Comparison of ENCODE assay signal across 22 cellular contexts in the genomic region with DNA sequence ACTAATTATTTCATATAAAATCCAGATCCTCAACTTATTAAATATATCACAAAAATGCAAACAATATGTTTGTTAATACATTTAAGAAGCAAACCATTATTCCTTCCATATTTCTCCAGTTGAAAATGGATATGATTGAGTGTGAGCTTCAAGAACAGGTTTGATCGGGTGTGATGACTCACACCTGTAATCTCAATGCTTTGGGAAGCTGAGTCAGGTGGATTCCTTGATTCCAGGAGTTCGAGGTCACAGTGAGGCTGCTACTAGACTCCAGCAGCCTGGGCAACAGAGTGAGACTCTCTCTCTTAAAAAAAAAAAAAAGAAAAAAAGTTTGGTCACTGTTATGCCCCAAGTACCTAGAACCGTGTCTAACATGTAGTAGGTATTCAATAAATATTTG.
"Had no signal": no experiment of that assay in that cellular context is flagged by ENCODE, and none has a peak within 500 bp of the region (broad histone marks: within the 10 kb centered on the region; RNA-seq: fewer than 3 reads in every experiment).

No MANE protein-coding gene starts in this region.

- H3K4me3 ChIP-seq: adrenal gland, colonic mucosa, left lung, tibial nerve, vagina had no signal

- H3K27me3 ChIP-seq: adrenal gland, colonic mucosa, left lung, tibial nerve, vagina had no signal

- H3K4me1 ChIP-seq: adrenal gland, colonic mucosa, left lung, tibial nerve, vagina had no signal

- H3K9me3 ChIP-seq: adrenal gland, colonic mucosa, left lung, tibial nerve, vagina had no signal

- ATAC-seq: activated CD4-positive, alpha-beta T cell treated with anti-CD3 and anti-CD28 coated beads for 36 hours; activated naive CD4-positive, alpha-beta T cell treated with anti-CD3 and anti-CD28 coated beads, Interleukin-2, amount 50 U/mL, for 72 hours; left lung; stimulated activated naive CD8-positive, alpha-beta T cell treated with anti-CD3 and anti-CD28 coated beads, Interleukin-15, Interleukin-2, amounts not matched to agents 100 U/mL and 50 U/mL, for 24 hours; WTC11 had no signal

- H3K27ac ChIP-seq: adrenal gland, colonic mucosa, left lung, tibial nerve, vagina had no signal

- DNase-seq: activated CD4-positive, alpha-beta T cell treated with anti-CD3 and anti-CD28 coated beads for 36 hours; activated CD4-positive, alpha-beta T cell treated with anti-CD3 and anti-CD28 coated beads, Interleukin-2, amount 50 U/mL, for 48 hours; activated gamma-delta T cell treated with Interleukin-2 at 50 U/mL for 16 hours; activated T-cell treated with anti-CD3 and anti-CD28 coated beads for 4 hours; adrenal gland; central memory CD4-positive, alpha-beta T cell; colonic mucosa; endodermal cell; foreskin melanocyte; glutamatergic neuron; hippocampal formation; kidney; left lung; stimulated activated CD4-positive, alpha-beta T cell treated with anti-CD3 and anti-CD28 coated beads, Interleukin-12 subunit alpha, Interleukin-12 subunit beta, amount 100 ng/mL, for 4 hours; stimulated activated CD4-positive, alpha-beta T cell treated with anti-CD3 and anti-CD28 coated beads, Interleukin-1b, Interleukin-23, amount 100 ng/mL, for 48 hours; stimulated activated CD8-positive, alpha-beta memory T cell treated with anti-CD3 and anti-CD28 coated beads, Interleukin-4, amount 100 ng/mL, for 48 hours; stimulated activated naive CD8-positive, alpha-beta T cell treated with anti-CD3 and anti-CD28 coated beads, Interleukin-15, Interleukin-2, amounts not matched to agents 100 U/mL and 50 U/mL, for 24 hours; substantia nigra had no signal

- H3K36me3 ChIP-seq: adrenal gland, colonic mucosa, left lung, tibial nerve, vagina had no signal
